In the genomic region with DNA sequence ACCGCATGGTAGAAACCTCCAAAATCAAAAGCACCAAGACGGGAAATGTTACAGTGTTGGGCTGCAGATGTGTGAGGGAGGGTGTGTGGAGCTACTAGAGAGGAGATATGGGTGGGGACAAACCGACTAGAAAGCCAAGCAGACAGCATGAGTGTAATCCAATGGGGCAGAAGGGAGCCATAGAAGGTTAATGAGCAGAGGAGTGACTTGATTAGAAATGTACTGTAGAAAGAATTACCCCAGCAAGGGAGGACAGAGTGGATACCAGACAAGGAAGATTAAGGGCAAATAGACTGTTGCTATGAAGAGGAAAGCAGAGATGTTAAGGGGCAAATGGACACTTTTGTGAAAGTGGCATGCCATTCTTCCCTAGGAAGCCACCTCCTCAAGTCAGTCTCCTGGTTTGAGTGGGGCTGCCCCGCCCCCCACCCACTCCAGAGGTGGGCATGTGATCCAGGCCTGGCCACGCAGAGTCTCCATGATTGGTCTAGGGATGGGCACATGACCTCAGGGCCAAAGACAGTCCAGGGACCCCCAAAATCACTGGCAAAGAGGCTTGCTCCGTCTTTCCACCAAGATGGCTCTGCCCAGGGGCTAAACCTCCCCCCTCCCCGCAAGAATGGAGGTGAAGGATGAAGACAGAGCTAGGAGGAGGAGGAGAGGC, we compare ENCODE assay signal across 15 cellular contexts. TPM values are rescaled to one million over a fixed set of nuclear protein-coding genes. Genes with fewer than 3 reads are reported as not detected.
A peak's percentile ranks its signal among the peaks of the same experiment; 100 is the strongest.
DNase-seq lines count a peak whose midpoint lies in the region; ATAC-seq, FAIRE-seq and TF ChIP-seq lines count a peak whose summit lies in the region.
"Had no signal": no experiment of that assay in that cellular context is flagged by ENCODE, and none has a peak within 500 bp of the region (broad histone marks: within the 10 kb centered on the region; RNA-seq: fewer than 3 reads in every experiment).

No MANE protein-coding gene starts in this region.

- no peak for TF ChIP-seq RAD21 in HepG2 (CRISPR knock-in tag; IDR thresholded peaks at IDR 0.05)

- no peak overlapping the region for H3K27ac ChIP-seq in HepG2 (ENCODE audit: extremely low read length, insufficient read depth, low read length)
- no peak overlapping the region for H3K27ac ChIP-seq in right lobe of liver
- no peak overlapping the region for H3K27ac ChIP-seq in mesendoderm (ENCODE audit: low read depth, low read length)
- no peak overlapping the region for H3K27ac ChIP-seq in upper lobe of right lung
- no peak overlapping the region for H3K27ac ChIP-seq in vagina

- WGBS in HepG2 (ENCODE audit: low lambda C conversion rate): 79% methylated on average over 7 of the region's 7 CpGs
- WGBS in right lobe of liver (ENCODE audit: insufficient coverage, low coverage, low lambda C conversion rate, missing lambda C conversion rate): 79% methylated on average over 4 of the region's 7 CpGs
- no CpG with 5 or more reads among the region's 7 CpGs for WGBS in mesendoderm (ENCODE audit: extremely low coverage, insufficient coverage, low lambda C conversion rate)

- H3K27ac Mint-ChIP-seq in activated T-helper 2 cell treated with anti-CD3 and anti-CD28 coated beads, Interferon-gamma antibody, Interleukin-2, Interleukin-4, amounts not matched to agents 10 μg/mL and 5 μg/mL and 100 μg/mL, durations not matched to agents 14 hours and 24 hours and 36 hours: peak overlapping the region; percentile 85

- H3K36me3 ChIP-seq in HepG2 (replicated peaks in 1 of 2; ENCODE audit: control insufficient read depth in 1 of 2, insufficient read depth in 2 of 2, low read length in 2 of 2): peaks cover 0 to 1% of the 10 kb centered on the region in 2 experiments; a peak in 2 of 5 replicates
- no peaks in the 10 kb centered on the region for H3K36me3 ChIP-seq in right lobe of liver
- H3K36me3 ChIP-seq in mesendoderm (ENCODE audit: control insufficient read depth, insufficient read depth, low read length): no peaks in the 10 kb centered on the region
- no peaks in the 10 kb centered on the region for H3K36me3 ChIP-seq in upper lobe of right lung
- H3K36me3 ChIP-seq in vagina: no peaks in the 10 kb centered on the region
- H3K36me3 ChIP-seq: gastroesophageal sphincter had no signal

- peak overlapping the region; percentile 75 for H3K4me3 Mint-ChIP-seq in activated T-helper 2 cell treated with anti-CD3 and anti-CD28 coated beads, Interferon-gamma antibody, Interleukin-2, Interleukin-4, amounts not matched to agents 10 μg/mL and 5 μg/mL and 100 μg/mL, durations not matched to agents 14 hours and 24 hours and 36 hours (ENCODE audit: low read depth)

- H3K18ac ChIP-seq in mesendoderm (ENCODE audit: low read length): no peak overlapping the region

- H3K9ac ChIP-seq in HepG2 (ENCODE audit: insufficient read depth, low read depth, low read length) (no peak overlapping the region), mesendoderm (ENCODE audit: low read length) (peak overlapping the region; percentile 28)
- H3K9ac ChIP-seq: SK-N-SH had no signal

- no TSS peak for BruUV-seq in HepG2 (replicated peaks; lab: Mats Ljungman, UMichigan)

- no peak overlapping the region for H4K5ac ChIP-seq in mesendoderm (ENCODE audit: low read length)

- H2BK120ac ChIP-seq in mesendoderm (ENCODE audit: low read depth, low read length): no peak overlapping the region

- no peak overlapping the region for H2BK5ac ChIP-seq in mesendoderm (ENCODE audit: low read length)

- no peak for ATAC-seq in HepG2
- no peak for ATAC-seq in right lobe of liver
- ATAC-seq in upper lobe of right lung: peak; percentile 44
- ATAC-seq: gastroesophageal sphincter had no signal

- H4K8ac ChIP-seq in mesendoderm (ENCODE audit: low read depth, low read length): no peak overlapping the region

- no peak overlapping the region for H2BK15ac ChIP-seq in mesendoderm (replicated peaks; ENCODE audit: low read depth)

- peaks cover 79% of the 10 kb centered on the region for H3K36me3 Mint-ChIP-seq in activated T-helper 2 cell treated with anti-CD3 and anti-CD28 coated beads, Interferon-gamma antibody, Interleukin-2, Interleukin-4, amounts not matched to agents 10 μg/mL and 5 μg/mL and 100 μg/mL, durations not matched to agents 14 hours and 24 hours and 36 hours (ENCODE audit: low read depth)

- intact Hi-C loops in HepG2 (cut with micrococcal nuclease; ENCODE audit: unreplicated experiment): no loop called here
- intact Hi-C loops in right lobe of liver (cut with DNase I): loop anchor here in 1 of 2 donors (5.0 kb wide), 1 partner anchor 91 kb away; no protein-coding TSS in a partner anchor
- intact Hi-C loops in activated T-helper 2 cell treated with anti-CD3 and anti-CD28 coated beads, Interferon-gamma antibody, Interleukin-2, Interleukin-4, amounts not matched to agents 10 μg/mL and 5 μg/mL and 100 μg/mL, durations not matched to agents 14 hours and 24 hours and 36 hours (cut with micrococcal nuclease): no loop called here
- intact Hi-C loops in upper lobe of right lung (cut with DNase I): no loop called here
- intact Hi-C loops in vagina (cut with DNase I): no loop called here

- no peaks in the 10 kb centered on the region for H3K27me3 Mint-ChIP-seq in activated T-helper 2 cell treated with anti-CD3 and anti-CD28 coated beads, Interferon-gamma antibody, Interleukin-2, Interleukin-4, amounts not matched to agents 10 μg/mL and 5 μg/mL and 100 μg/mL, durations not matched to agents 14 hours and 24 hours and 36 hours (ENCODE audit: low read depth)

- no peak for TF ChIP-seq EP300 in HepG2 (IDR thresholded peaks at IDR 0.05; ENCODE audit: low read depth in 2 of 2, low read length in 2 of 2)
- no peak for TF ChIP-seq EP300 in HepG2 (CRISPR knock-in tag; IDR thresholded peaks at IDR 0.05; ENCODE audit: borderline replicate concordance)

- H3K9me3 ChIP-seq in HepG2 (ENCODE audit: low read length) (no peaks in the 10 kb centered on the region), right lobe of liver (no peaks in the 10 kb centered on the region), upper lobe of right lung (no peaks in the 10 kb centered on the region), vagina (no peaks in the 10 kb centered on the region)
- H3K9me3 ChIP-seq: gastroesophageal sphincter, SK-N-SH had no signal

- H3K4me2 ChIP-seq in HepG2 (ENCODE audit: low read depth, low read length) (no peak overlapping the region), mesendoderm (ENCODE audit: low read length) (no peak overlapping the region)
- H3K4me2 ChIP-seq: SK-N-SH had no signal

- H4K20me1 ChIP-seq in HepG2 (ENCODE audit: insufficient read depth, low read length): no peaks in the 10 kb centered on the region; the same call in 1 of the 2 replicates

- peaks cover 71% of the 10 kb centered on the region for H3K4me1 Mint-ChIP-seq in activated T-helper 2 cell treated with anti-CD3 and anti-CD28 coated beads, Interferon-gamma antibody, Interleukin-2, Interleukin-4, amounts not matched to agents 10 μg/mL and 5 μg/mL and 100 μg/mL, durations not matched to agents 14 hours and 24 hours and 36 hours (ENCODE audit: low read depth)

- no peak overlapping the region for H2AK5ac ChIP-seq in mesendoderm (ENCODE audit: low read length)

- FAIRE-seq in HepG2 (lab: Jason Lieb, UNC): no peak
- FAIRE-seq: G401.6 had no signal

- H3K79me2 ChIP-seq in HepG2 (ENCODE audit: insufficient read depth, low read length) (no peaks in the 10 kb centered on the region), mesendoderm (ENCODE audit: control insufficient read depth, insufficient read depth, low read length) (peaks cover 34% of the 10 kb centered on the region)

- no peaks in the 10 kb centered on the region; a peak in 1 of 5 replicates for H3K27me3 ChIP-seq in HepG2 (ENCODE audit: control insufficient read depth in 1 of 2, insufficient read depth in 2 of 2, low read length in 2 of 2)
- H3K27me3 ChIP-seq in right lobe of liver: peaks cover 0 to 9% of the 10 kb centered on the region in 2 donors
- no peaks in the 10 kb centered on the region for H3K27me3 ChIP-seq in mesendoderm (ENCODE audit: insufficient read depth, low read length, poor library complexity)
- no peaks in the 10 kb centered on the region for H3K27me3 ChIP-seq in upper lobe of right lung
- no peaks in the 10 kb centered on the region for H3K27me3 ChIP-seq in vagina

- TF ChIP-seq CTCF in HepG2 (CRISPR knock-in tag; IDR thresholded peaks at IDR 0.05) (no peak), right lobe of liver (IDR thresholded peaks at IDR 0.05) (no peak), upper lobe of right lung (IDR thresholded peaks at IDR 0.05) (no peak), vagina (IDR thresholded peaks at IDR 0.05) (no peak)

- peaks cover 11% of the 10 kb centered on the region for H3K9me3 Mint-ChIP-seq in activated T-helper 2 cell treated with anti-CD3 and anti-CD28 coated beads, Interferon-gamma antibody, Interleukin-2, Interleukin-4, amounts not matched to agents 10 μg/mL and 5 μg/mL and 100 μg/mL, durations not matched to agents 14 hours and 24 hours and 36 hours

- no peak overlapping the region for H3K23ac ChIP-seq in mesendoderm (ENCODE audit: low read length)

- CTCF ChIA-PET in HepG2 (lab: Yijun Ruan, JAX; ENCODE audit: low intra/inter-chr PET ratio, low total read pairs): no interaction called here

- H3K4me1 ChIP-seq in HepG2 (ENCODE audit: insufficient read depth, low read length): peaks cover 24% of the 10 kb centered on the region
- H3K4me1 ChIP-seq in right lobe of liver: peaks cover 0 to 7% (median 0%) of the 10 kb centered on the region in 4 donors
- H3K4me1 ChIP-seq in mesendoderm (ENCODE audit: control insufficient read depth, low read depth, low read length): no peaks in the 10 kb centered on the region
- H3K4me1 ChIP-seq in upper lobe of right lung: peaks cover 32% of the 10 kb centered on the region
- peaks cover 33% of the 10 kb centered on the region for H3K4me1 ChIP-seq in vagina

- DNase-seq in HepG2 (ENCODE audit: low spot score) (no peak), right lobe of liver (no peak), mesendoderm (no peak), upper lobe of right lung (peak; percentile 75), vagina (ENCODE audit: extremely low spot score in 2 of 2) (no peak), OCI-M1 (lab: John Stamatoyannopoulos, UW) (no peak), iPS-NIHi11 (ENCODE audit: low spot score) (no peak)
- DNase-seq in activated T-helper 2 cell treated with anti-CD3 and anti-CD28 coated beads, Interferon-gamma antibody, Interleukin-2, Interleukin-4, amounts not matched to agents 10 μg/mL and 5 μg/mL and 100 μg/mL, durations not matched to agents 14 hours and 24 hours and 36 hours (ENCODE audit: low spot score): no peak
- DNase-seq: activated CD4-positive, alpha-beta T cell treated with anti-CD3 and anti-CD28 coated beads for 4 hours; Kasumi-1; NCI-H2081; SK-N-SH; stimulated activated CD4-positive, alpha-beta T cell treated with anti-CD3 and anti-CD28 coated beads, Interleukin-15, amount 100 ng/mL, for 24 hours had no signal

- H3K79me1 ChIP-seq in mesendoderm (ENCODE audit: low read length): peaks cover 20% of the 10 kb centered on the region

- no peak overlapping the region for H3K4me3 ChIP-seq in HepG2 (replicated peaks in 1 of 3; ENCODE audit: insufficient read depth in 1 of 3, low read depth in 2 of 3, low read length in 3 of 3)
- H3K4me3 ChIP-seq in right lobe of liver: no peak overlapping the region
- H3K4me3 ChIP-seq in mesendoderm (ENCODE audit: low read length): no peak overlapping the region
- no peak overlapping the region for H3K4me3 ChIP-seq in upper lobe of right lung
- H3K4me3 ChIP-seq in vagina: no peak overlapping the region
- H3K4me3 ChIP-seq: gastroesophageal sphincter had no signal

- POLR2A ChIA-PET in HepG2 (lab: Yijun Ruan, JAX): no interaction called here

- H3K56ac ChIP-seq in mesendoderm (ENCODE audit: low read length): peak overlapping the region; percentile 50

- H2AFZ ChIP-seq in HepG2 (ENCODE audit: low read length): no peak overlapping the region

- TF ChIP-seq POLR2A in HepG2 (IDR thresholded peaks at IDR 0.05; ENCODE audit: insufficient read depth in 1 of 2, low read depth in 2 of 2, low read length in 2 of 2) (no peak), right lobe of liver (IDR thresholded peaks at IDR 0.05) (no peak), vagina (IDR thresholded peaks at IDR 0.05) (no peak)

- in situ Hi-C loops in HepG2 (cut with HindIII; ENCODE audit: extremely low pct_ligation_motif_present, low pct_unique_long_range_greater_than_20kb): no loop called here

- no peak overlapping the region for H3K4ac ChIP-seq in mesendoderm (ENCODE audit: low read depth, low read length)

RNA-seq across cellular contexts. Expression of a gene that starts 4.3 kb away (rescaled TPM):
- total RNA-seq in HepG2 (2016; rRNA removed; fragmentation: Illumina TruSeq; extraction: Trizol) (8.6 and 8.7 TPM in 2 replicates), right lobe of liver (10 to 100 TPM; 12.4 to 51.0 (median 18.6) TPM), upper lobe of right lung (129 TPM), vagina (67.8 TPM)
- 5.8 and 8.7 TPM in 2 replicates for total RNA-seq in HepG2 (2016; cell fraction: cytosol; rRNA removed; fragmentation: Illumina TruSeq; extraction: Trizol; ENCODE audit: low read depth)
- total RNA-seq in HepG2 (2016; cell fraction: insoluble cytoplasmic fraction; rRNA removed; fragmentation: Illumina TruSeq; extraction: Trizol): 7.3 and 9.2 TPM in 2 replicates
- total RNA-seq in HepG2 (2016; cell fraction: membrane; rRNA removed; fragmentation: Illumina TruSeq; extraction: Trizol): 14.0 and 18.2 TPM in 2 replicates
- total RNA-seq in HepG2 (2016; cell fraction: nucleus; rRNA removed; fragmentation: Illumina TruSeq; extraction: Trizol): 3.7 and 4.3 TPM in 2 replicates
- 9.7 and 16.9 TPM in 2 replicates for polyA plus RNA-seq in HepG2 (2011; rRNA removed)
- polyA plus RNA-seq in HepG2 (2011; cell fraction: cytosol; rRNA removed): 8.5 and 16.0 TPM in 2 replicates
- 5.1 and 7.3 TPM in 2 replicates for polyA plus RNA-seq in HepG2 (2011; cell fraction: nucleus; rRNA removed)
- 8.5 and 17.2 TPM in 2 replicates for polyA plus RNA-seq in HepG2 (2012)
- polyA plus RNA-seq in HepG2 (2016; cell fraction: cytosol; fragmentation: Illumina TruSeq; extraction: Trizol; ENCODE audit: low read depth): 15.3 and 18.5 TPM in 2 replicates
- polyA plus RNA-seq in HepG2 (2016; cell fraction: insoluble cytoplasmic fraction; fragmentation: Illumina TruSeq; extraction: Trizol; ENCODE audit: low read depth): 17.5 and 21.2 TPM in 2 replicates
- 23.1 and 28.6 TPM in 2 replicates for polyA plus RNA-seq in HepG2 (2016; cell fraction: membrane; fragmentation: Illumina TruSeq; extraction: Trizol; ENCODE audit: low read depth)
- polyA plus RNA-seq in HepG2 (2016; cell fraction: nucleus; fragmentation: Illumina TruSeq; extraction: Trizol; ENCODE audit: insufficient read depth, low read depth): 10.8 and 11.4 TPM in 2 replicates
- polyA minus RNA-seq in HepG2 (2011; rRNA and poly(A)+ RNA removed; ENCODE audit: low replicate concordance): 13.8 and 51.4 TPM in 2 replicates
- 3.7 and 9.1 TPM in 2 replicates for polyA minus RNA-seq in HepG2 (2011; cell fraction: cytosol; rRNA and poly(A)+ RNA removed)
- polyA minus RNA-seq in HepG2 (2011; cell fraction: nucleus; rRNA and poly(A)+ RNA removed): 3.7 and 4.8 TPM in 2 replicates
- 478 and 483 TPM in 2 replicates for total RNA-seq in activated T-helper 2 cell treated with anti-CD3 and anti-CD28 coated beads, Interferon-gamma antibody, Interleukin-2, Interleukin-4, amounts not matched to agents 10 μg/mL and 5 μg/mL and 100 μg/mL, durations not matched to agents 14 hours and 24 hours and 36 hours
- polyA plus RNA-seq in mesendoderm (2013, experiment 1 of 2): 102 TPM
- polyA plus RNA-seq in mesendoderm (2013, experiment 2 of 2): 104 TPM

RNA-seq across cellular contexts. Expression of a gene that starts 34.8 kb away (rescaled TPM):
- total RNA-seq in HepG2 (2016; rRNA removed; fragmentation: Illumina TruSeq; extraction: Trizol): 23.6 and 24.3 TPM in 2 replicates
- total RNA-seq in HepG2 (2016; cell fraction: cytosol; rRNA removed; fragmentation: Illumina TruSeq; extraction: Trizol; ENCODE audit: low read depth): 5.2 and 5.7 TPM in 2 replicates
- 19.7 and 25.5 TPM in 2 replicates for total RNA-seq in HepG2 (2016; cell fraction: insoluble cytoplasmic fraction; rRNA removed; fragmentation: Illumina TruSeq; extraction: Trizol)
- 13.6 and 13.8 TPM in 2 replicates for total RNA-seq in HepG2 (2016; cell fraction: membrane; rRNA removed; fragmentation: Illumina TruSeq; extraction: Trizol)
- 19.3 and 23.7 TPM in 2 replicates for total RNA-seq in HepG2 (2016; cell fraction: nucleus; rRNA removed; fragmentation: Illumina TruSeq; extraction: Trizol)
- polyA plus RNA-seq in HepG2 (2011; rRNA removed): 26.0 and 34.9 TPM in 2 replicates
- 19.5 and 24.5 TPM in 2 replicates for polyA plus RNA-seq in HepG2 (2011; cell fraction: cytosol; rRNA removed)
- 101 and 113 TPM in 2 replicates for polyA plus RNA-seq in HepG2 (2011; cell fraction: nucleus; rRNA removed)
- 13.5 and 16.7 TPM in 2 replicates for polyA plus RNA-seq in HepG2 (2012)
- polyA plus RNA-seq in HepG2 (2016; cell fraction: cytosol; fragmentation: Illumina TruSeq; extraction: Trizol; ENCODE audit: low read depth): 3.3 and 4.5 TPM in 2 replicates
- 12.0 and 13.5 TPM in 2 replicates for polyA plus RNA-seq in HepG2 (2016; cell fraction: insoluble cytoplasmic fraction; fragmentation: Illumina TruSeq; extraction: Trizol; ENCODE audit: low read depth)
- 5.3 and 6.0 TPM in 2 replicates for polyA plus RNA-seq in HepG2 (2016; cell fraction: membrane; fragmentation: Illumina TruSeq; extraction: Trizol; ENCODE audit: low read depth)
- 30.5 and 31.5 TPM in 2 replicates for polyA plus RNA-seq in HepG2 (2016; cell fraction: nucleus; fragmentation: Illumina TruSeq; extraction: Trizol; ENCODE audit: insufficient read depth, low read depth)
- 18.8 and 92.4 TPM in 2 replicates for polyA minus RNA-seq in HepG2 (2011; rRNA and poly(A)+ RNA removed; ENCODE audit: low replicate concordance)
- polyA minus RNA-seq in HepG2 (2011; cell fraction: cytosol; rRNA and poly(A)+ RNA removed): 32.9 and 39.6 TPM in 2 replicates
- polyA minus RNA-seq in HepG2 (2011; cell fraction: nucleus; rRNA and poly(A)+ RNA removed): 40.4 and 48.1 TPM in 2 replicates
- 10 to 100 TPM; 20.1 to 31.3 (median 21.9) TPM for total RNA-seq in right lobe of liver
- 57.7 and 59.6 TPM in 2 replicates for total RNA-seq in activated T-helper 2 cell treated with anti-CD3 and anti-CD28 coated beads, Interferon-gamma antibody, Interleukin-2, Interleukin-4, amounts not matched to agents 10 μg/mL and 5 μg/mL and 100 μg/mL, durations not matched to agents 14 hours and 24 hours and 36 hours
- 6.7 TPM for polyA plus RNA-seq in mesendoderm (2013, experiment 1 of 2)
- polyA plus RNA-seq in mesendoderm (2013, experiment 2 of 2): 7.3 TPM
- 56.3 TPM for total RNA-seq in upper lobe of right lung
- 39.3 TPM for total RNA-seq in vagina
